Comparison of ENCODE assay signal across 11 cellular contexts in genomic region chr1:232597721-232598120, GRCh38. TPM values are rescaled to one million over a fixed set of nuclear protein-coding genes. Genes with fewer than 3 reads are reported as not detected.
DNase-seq lines count a peak whose midpoint lies in the region; ATAC-seq and TF ChIP-seq lines count a peak whose summit lies in the region.
"Had no signal": no experiment of that assay in that cellular context is flagged by ENCODE, and none has a peak within 500 bp of the region (broad histone marks: within the 10 kb centered on the region; RNA-seq: fewer than 3 reads in every experiment).

No MANE protein-coding gene starts in this region.

- no peak for TF ChIP-seq POLR2A in spleen (IDR thresholded peaks at IDR 0.05)

- TF ChIP-seq CTCF in spleen (IDR thresholded peaks at IDR 0.05 in 8 of 11, conservative IDR thresholded peaks at IDR 0.05 in 3 of 11) (no peak), endothelial cell (IDR thresholded peaks at IDR 0.05; ENCODE audit: unreplicated experiment) (no peak)

- peak overlapping the region in 5 of 8 donors; percentile 29 to 56 (median 44) for H3K27ac ChIP-seq in spleen

- no peaks in the 10 kb centered on the region for H3K36me3 ChIP-seq in spleen

- no peaks in the 10 kb centered on the region for H3K9me3 ChIP-seq in spleen

- ATAC-seq in GM21825 (IDR thresholded peaks at IDR 0.05; ENCODE audit: unreplicated experiment): peak; percentile 39
- peak; percentile 47 for ATAC-seq in HG03442 (IDR thresholded peaks at IDR 0.05; ENCODE audit: unreplicated experiment)
- ATAC-seq: GM23338 had no signal

- CTCF ChIA-PET in activated CD4-positive, alpha-beta memory T cell treated with anti-CD3 and anti-CD28 coated beads, Interleukin-2, amount 10 ng/mL, durations not matched to agents 7 days and 5 days (lab: Charles Lee): no interaction called here
- CTCF ChIA-PET in activated CD4-positive, alpha-beta memory T cell treated with anti-CD3 and anti-CD28 coated beads for 36 hours (lab: Charles Lee): no interaction called here

- intact Hi-C loops in activated CD4-positive, alpha-beta memory T cell treated with anti-CD3 and anti-CD28 coated beads for 36 hours (cut with micrococcal nuclease): no loop called here
- intact Hi-C loops in spleen (cut with DNase I; ENCODE audit: low total_unique reads): no loop called here

- H3K27ac Mint-ChIP-seq in activated CD4-positive, alpha-beta memory T cell treated with anti-CD3 and anti-CD28 coated beads, Interleukin-2, amount 10 ng/mL, durations not matched to agents 7 days and 5 days: peak overlapping the region; percentile 62
- H3K27ac Mint-ChIP-seq in activated CD4-positive, alpha-beta memory T cell treated with anti-CD3 and anti-CD28 coated beads for 36 hours: no peak overlapping the region
- H3K27ac Mint-ChIP-seq in endothelial cell (ENCODE audit: unreplicated experiment): no peak overlapping the region
- H3K27ac Mint-ChIP-seq: GM23338 had no signal

- WGBS in spleen, 5 donors: 73 to 86% (median 84%) methylated on average over 2 of the region's 2 CpGs

- H3K36me3 Mint-ChIP-seq in activated CD4-positive, alpha-beta memory T cell treated with anti-CD3 and anti-CD28 coated beads, Interleukin-2, amount 10 ng/mL, durations not matched to agents 7 days and 5 days (ENCODE audit: low read depth): no peaks in the 10 kb centered on the region
- H3K36me3 Mint-ChIP-seq in activated CD4-positive, alpha-beta memory T cell treated with anti-CD3 and anti-CD28 coated beads for 36 hours: no peaks in the 10 kb centered on the region
- H3K36me3 Mint-ChIP-seq in endothelial cell (ENCODE audit: low read depth, unreplicated experiment): peaks cover 21% of the 10 kb centered on the region

- POLR2A ChIA-PET in activated CD4-positive, alpha-beta memory T cell treated with anti-CD3 and anti-CD28 coated beads, Interleukin-2, amount 10 ng/mL, durations not matched to agents 7 days and 5 days (lab: Charles Lee): interaction anchor here (1.5 kb wide), 1 partner anchor 19 kb away, joined by 5 read pairs; no protein-coding TSS in a partner anchor
- POLR2A ChIA-PET in activated CD4-positive, alpha-beta memory T cell treated with anti-CD3 and anti-CD28 coated beads for 36 hours (lab: Charles Lee): interaction anchor here (0.7 kb wide), 2 partner anchors 15 to 29 kb away, joined by 3 read pairs; no protein-coding TSS in a partner anchor

- peaks cover 42% of the 10 kb centered on the region for H3K4me1 Mint-ChIP-seq in activated CD4-positive, alpha-beta memory T cell treated with anti-CD3 and anti-CD28 coated beads, Interleukin-2, amount 10 ng/mL, durations not matched to agents 7 days and 5 days
- H3K4me1 Mint-ChIP-seq in activated CD4-positive, alpha-beta memory T cell treated with anti-CD3 and anti-CD28 coated beads for 36 hours (ENCODE audit: low read depth): peaks cover 38% of the 10 kb centered on the region
- H3K4me1 Mint-ChIP-seq in endothelial cell (ENCODE audit: unreplicated experiment): peaks cover 72% of the 10 kb centered on the region

- no peaks in the 10 kb centered on the region for H3K9me3 Mint-ChIP-seq in activated CD4-positive, alpha-beta memory T cell treated with anti-CD3 and anti-CD28 coated beads, Interleukin-2, amount 10 ng/mL, durations not matched to agents 7 days and 5 days
- no peaks in the 10 kb centered on the region for H3K9me3 Mint-ChIP-seq in activated CD4-positive, alpha-beta memory T cell treated with anti-CD3 and anti-CD28 coated beads for 36 hours
- H3K9me3 Mint-ChIP-seq in endothelial cell (ENCODE audit: unreplicated experiment): no peaks in the 10 kb centered on the region
- H3K9me3 Mint-ChIP-seq: GM23338 had no signal

- H3K4me1 ChIP-seq in spleen: peaks cover 9 to 46% (median 42%) of the 10 kb centered on the region in 6 donors

- H3K27me3 ChIP-seq in spleen (replicated peaks in 1 of 7): no peaks in the 10 kb centered on the region

- no peak overlapping the region for H3K4me3 ChIP-seq in spleen
- H3K4me3 ChIP-seq: GM23338 had no signal

- DNase-seq in activated CD4-positive, alpha-beta memory T cell treated with anti-CD3 and anti-CD28 coated beads, Interleukin-2, amount 10 ng/mL, durations not matched to agents 7 days and 5 days: no peak
- DNase-seq in activated CD4-positive, alpha-beta memory T cell treated with anti-CD3 and anti-CD28 coated beads for 36 hours: no peak
- no peak for DNase-seq in spleen
- no peak for DNase-seq in endothelial cell (ENCODE audit: low spot score)
- no peak for DNase-seq in NCI-H146 (lab: John Stamatoyannopoulos, UW)
- no peak for DNase-seq in HCEC 1CT
- DNase-seq: amygdala, KG1 had no signal

- H3K4me3 Mint-ChIP-seq in activated CD4-positive, alpha-beta memory T cell treated with anti-CD3 and anti-CD28 coated beads, Interleukin-2, amount 10 ng/mL, durations not matched to agents 7 days and 5 days: no peak overlapping the region
- no peak overlapping the region for H3K4me3 Mint-ChIP-seq in activated CD4-positive, alpha-beta memory T cell treated with anti-CD3 and anti-CD28 coated beads for 36 hours
- H3K4me3 Mint-ChIP-seq in endothelial cell (ENCODE audit: unreplicated experiment): no peak overlapping the region
- H3K4me3 Mint-ChIP-seq: GM23338 had no signal

- no peaks in the 10 kb centered on the region for H3K27me3 Mint-ChIP-seq in activated CD4-positive, alpha-beta memory T cell treated with anti-CD3 and anti-CD28 coated beads, Interleukin-2, amount 10 ng/mL, durations not matched to agents 7 days and 5 days
- no peaks in the 10 kb centered on the region for H3K27me3 Mint-ChIP-seq in activated CD4-positive, alpha-beta memory T cell treated with anti-CD3 and anti-CD28 coated beads for 36 hours
- peaks cover 5% of the 10 kb centered on the region for H3K27me3 Mint-ChIP-seq in endothelial cell (ENCODE audit: unreplicated experiment)

RNA-seq across cellular contexts. Expression of gene SIPA1L2, which starts 32.2 kb away (rescaled TPM):
- under 1 TPM; 0.78 to 0.93 TPM for total RNA-seq in activated CD4-positive, alpha-beta memory T cell treated with anti-CD3 and anti-CD28 coated beads, Interleukin-2, amount 10 ng/mL, durations not matched to agents 7 days and 5 days
- total RNA-seq in activated CD4-positive, alpha-beta memory T cell treated with anti-CD3 and anti-CD28 coated beads for 36 hours: 1 to 10 TPM; 6.1 to 6.2 TPM
- total RNA-seq in spleen (10 to 100 TPM; 18.4 to 67.7 (median 34.6) TPM), endothelial cell (ENCODE audit: unreplicated experiment) (153 TPM)
- polyA plus RNA-seq in spleen: 1 to 10 TPM; 1.1 to 5.3 (median 2.3) TPM
